In the genomic region with DNA sequence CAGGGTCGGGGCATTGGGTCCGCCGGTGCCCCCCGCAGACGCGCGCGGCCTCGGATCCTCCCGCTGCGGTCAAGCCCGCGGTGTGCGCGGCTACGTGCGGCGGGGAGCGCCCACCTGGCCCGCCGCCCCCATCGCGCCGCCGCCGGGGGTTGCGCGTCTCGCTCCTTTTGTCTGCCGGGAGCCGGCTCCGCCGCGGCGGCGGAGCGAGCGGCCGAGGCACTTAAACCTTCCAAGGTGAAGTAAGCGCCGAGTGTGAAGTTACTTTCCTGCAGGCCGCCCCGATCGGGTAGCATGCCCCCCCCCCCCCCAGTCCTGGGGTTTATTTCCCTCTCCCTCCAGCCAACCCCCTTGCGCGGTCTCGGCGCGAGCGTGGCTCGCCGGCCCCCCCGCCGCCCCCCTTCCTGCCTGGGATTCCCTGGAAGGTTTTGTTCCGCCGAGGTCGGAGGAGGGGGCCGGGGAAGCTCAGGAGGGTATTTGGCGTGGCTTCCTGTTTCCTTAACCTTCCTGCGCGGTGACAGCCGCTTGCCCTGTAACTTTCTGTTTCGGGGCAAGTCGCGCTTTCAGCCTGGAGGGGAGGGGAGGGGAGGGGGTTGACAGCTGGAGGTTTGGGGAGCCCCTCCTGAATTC, we compare ENCODE assay signal across 8 cellular contexts. TPM values are rescaled to one million over a fixed set of nuclear protein-coding genes. Genes with fewer than 3 reads are reported as not detected.
A peak's percentile ranks its signal among the peaks of the same experiment; 100 is the strongest.
DNase-seq lines count a peak whose midpoint lies in the region; ATAC-seq and TF ChIP-seq lines count a peak whose summit lies in the region.

No MANE protein-coding gene starts in this region.

- peaks cover 49% of the 10 kb centered on the region for H3K4me1 Mint-ChIP-seq in activated T-cell treated with anti-CD3 and anti-CD28 coated beads, Interleukin-2, amount 50 U/mL, for 24 hours (ENCODE audit: low read depth)

- peaks cover 60% of the 10 kb centered on the region for H3K79me2 ChIP-seq in osteoblast (ENCODE audit: insufficient read depth, low read length)

- H3K36me3 ChIP-seq in osteoblast (ENCODE audit: insufficient read depth, low read length), result no peaks in the 10 kb centered on the region

- H3K4me3 ChIP-seq in AG04450 (ENCODE audit: low read depth, low read length) (peak overlapping the region; percentile 75), fibroblast of mammary gland (ENCODE audit: control insufficient read depth, low read depth, low read length) (peak overlapping the region; percentile 70), osteoblast (ENCODE audit: insufficient read depth, low read length) (peak overlapping the region; percentile 90)

- no peaks in the 10 kb centered on the region for H3K9me3 Mint-ChIP-seq in activated T-cell treated with anti-CD3 and anti-CD28 coated beads, Interleukin-2, amount 50 U/mL, for 24 hours

- peak overlapping the region; percentile 96 for H3K4me2 ChIP-seq in osteoblast (ENCODE audit: insufficient read depth, low read length)

- H3K9me3 ChIP-seq in AG04450 (ENCODE audit: control insufficient read depth, insufficient read depth, low read length) (no peaks in the 10 kb centered on the region), osteoblast (ENCODE audit: low read depth, low read length) (no peaks in the 10 kb centered on the region)

- no peaks in the 10 kb centered on the region for H3K27me3 ChIP-seq in AG04450 (ENCODE audit: control insufficient read depth, insufficient read depth, low read length)
- H3K27me3 ChIP-seq in osteoblast (ENCODE audit: insufficient read depth, low read length), result no peaks in the 10 kb centered on the region

- H2AFZ ChIP-seq in osteoblast (ENCODE audit: low read length), result no peak overlapping the region

- CTCF ChIA-PET in AG04450 (lab: Charles Lee), result interaction anchor here (0.6 to 1.5 kb wide), 6 partner anchors 33 to 186 kb away, joined by 3 to 4 read pairs (median 4); no protein-coding TSS in a partner anchor

- no peak for DNase-seq in AG04450 (ENCODE audit: low read depth, low spot score)
- DNase-seq in NOMO-1 treated with dmso at 0.1 percent for 144 hours (lab: John Stamatoyannopoulos, UW; ENCODE audit: unreplicated experiment), result peak; percentile 58
- peak; percentile 75 for DNase-seq in activated T-cell treated with anti-CD3 and anti-CD28 coated beads, Interleukin-2, amount 50 U/mL, for 24 hours
- DNase-seq in fibroblast of mammary gland (ENCODE audit: low read depth), result no peak
- peak; percentile 92 for DNase-seq in osteoblast (ENCODE audit: insufficient read length, low spot score, missing footprints)
- DNase-seq in NCI-H1694 treated with DMSO at 0.1 percent for 48 hours (lab: John Stamatoyannopoulos, UW), result no peak

- H4K20me1 ChIP-seq in osteoblast (ENCODE audit: insufficient read depth, low read length), result peaks cover 40% of the 10 kb centered on the region

- TF ChIP-seq CTCF in AG04450 (IDR thresholded peaks at IDR 0.05; ENCODE audit: low read depth, low read length) (no peak), fibroblast of mammary gland (conservative IDR thresholded peaks at IDR 0.05; ENCODE audit: control insufficient read depth, insufficient read depth, low read depth, low read length) (no peak), osteoblast (IDR thresholded peaks at IDR 0.05; ENCODE audit: extremely low read depth, low read depth, low read length) (no peak)

- no peaks in the 10 kb centered on the region for H3K27me3 Mint-ChIP-seq in activated T-cell treated with anti-CD3 and anti-CD28 coated beads, Interleukin-2, amount 50 U/mL, for 24 hours

- peaks cover 14% of the 10 kb centered on the region for H3K36me3 Mint-ChIP-seq in activated T-cell treated with anti-CD3 and anti-CD28 coated beads, Interleukin-2, amount 50 U/mL, for 24 hours (ENCODE audit: low read depth)

- peak overlapping the region; percentile 85 for H3K4me3 Mint-ChIP-seq in activated T-cell treated with anti-CD3 and anti-CD28 coated beads, Interleukin-2, amount 50 U/mL, for 24 hours

- ATAC-seq in GM19395 (IDR thresholded peaks at IDR 0.05; ENCODE audit: unreplicated experiment) (peak; percentile 31), GM21786 (IDR thresholded peaks at IDR 0.05; ENCODE audit: unreplicated experiment) (no peak)

- peaks cover 26% of the 10 kb centered on the region for H3K4me1 ChIP-seq in osteoblast (ENCODE audit: insufficient read depth, low read length)

- H3K27ac ChIP-seq in AG04450 (ENCODE audit: low read depth, low read length) (peak overlapping the region; percentile 61), osteoblast (ENCODE audit: low read depth, low read length) (peak overlapping the region; percentile 82)

- peak overlapping the region; percentile 63 for H3K27ac Mint-ChIP-seq in activated T-cell treated with anti-CD3 and anti-CD28 coated beads, Interleukin-2, amount 50 U/mL, for 24 hours

- POLR2A ChIA-PET in AG04450 (lab: Yijun Ruan, JAX), result interaction anchor here (0.6 to 1.2 kb wide), 4 partner anchors 14 to 142 kb away, joined by 4 to 8 read pairs (median 4); no protein-coding TSS in a partner anchor

RNA-seq across cellular contexts. Expression of a gene that starts 56.6 kb away (rescaled TPM):
- 18.2 and 21.0 TPM in 2 replicates for polyA plus RNA-seq in AG04450 (2011; rRNA removed)
- polyA minus RNA-seq in AG04450 (2011; rRNA and poly(A)+ RNA removed), result 23.7 and 24.1 TPM in 2 replicates
- 49.6 and 55.7 TPM in 2 replicates for total RNA-seq in osteoblast

Comparison
In these comparisons a context has a peak if more than half of its experiments do, and no peak if none do; other contexts are left out.
1. DNase-seq: peak in NOMO-1 treated with dmso at 0.1 percent for 144 hours (single experiment), activated T-cell treated with anti-CD3 and anti-CD28 coated beads, Interleukin-2, amount 50 U/mL, for 24 hours (single experiment) and osteoblast (single experiment); none in AG04450 (single experiment), fibroblast of mammary gland (single experiment) and NCI-H1694 treated with DMSO at 0.1 percent for 48 hours (single experiment).
2. Peak in every context shown above with its lines, with median percentiles within 50 percentile points of each other: H3K4me3 ChIP-seq.